In genomic region chr11:101126551-101127347, GRCh38 we compare ENCODE assay signal across 8 cellular contexts. TPM values are rescaled to one million over a fixed set of nuclear protein-coding genes. Genes with fewer than 3 reads are reported as not detected.
DNase-seq lines count a peak whose midpoint lies in the region; ATAC-seq and TF ChIP-seq lines count a peak whose summit lies in the region.

No MANE protein-coding gene starts in this region.

- no peak overlapping the region for H3K4me3 Mint-ChIP-seq in effector memory CD8-positive, alpha-beta T cell

- H3K27me3 Mint-ChIP-seq in effector memory CD8-positive, alpha-beta T cell, result peaks cover 8 to 24% of the 10 kb centered on the region in 2 donors

- TF ChIP-seq POLR2A in gastrocnemius medialis (IDR thresholded peaks at IDR 0.05), result no peak

- no peaks in the 10 kb centered on the region for H3K4me1 Mint-ChIP-seq in effector memory CD8-positive, alpha-beta T cell (ENCODE audit: low read depth in 2 of 2)

- no peaks in the 10 kb centered on the region for H3K36me3 ChIP-seq in ascending aorta
- no peaks in the 10 kb centered on the region for H3K36me3 ChIP-seq in iPS-15b (ENCODE audit: control insufficient read depth, insufficient read depth, low read length)
- no peaks in the 10 kb centered on the region for H3K36me3 ChIP-seq in gastrocnemius medialis

- peak overlapping the region; percentile 77 to 87 for H3K4me3 ChIP-seq in ascending aorta
- peak overlapping the region; percentile 60 for H3K4me3 ChIP-seq in iPS-15b (ENCODE audit: low read depth, low read length)
- H3K4me3 ChIP-seq in gastrocnemius medialis, result peak overlapping the region; percentile 47 to 59 (median 58)

- H3K27me3 ChIP-seq in ascending aorta (no peaks in the 10 kb centered on the region), iPS-15b (ENCODE audit: control insufficient read depth, insufficient read depth, low read length) (peaks cover 74% of the 10 kb centered on the region), gastrocnemius medialis (peaks cover 32 to 45% (median 35%) of the 10 kb centered on the region in 3 donors)

- ATAC-seq in gastrocnemius medialis (peak in 1 of 2 donors; percentile 15), HG02759 (IDR thresholded peaks at IDR 0.05; ENCODE audit: unreplicated experiment) (no peak)
- no peak for ATAC-seq in effector memory CD8-positive, alpha-beta T cell (replicated peaks)

- no peaks in the 10 kb centered on the region for H3K9me3 ChIP-seq in ascending aorta
- H3K9me3 ChIP-seq in iPS-15b (ENCODE audit: control insufficient read depth, insufficient read depth, low read length), result no peaks in the 10 kb centered on the region
- H3K9me3 ChIP-seq in gastrocnemius medialis, result no peaks in the 10 kb centered on the region

- DNase-seq in H4 (ENCODE audit: low spot score) (peak; percentile 19), ascending aorta (ENCODE audit: low spot score in 2 of 2) (peak in 1 of 2 donors; percentile 69), gastrocnemius medialis (no peak), cortex of kidney (lab: John Stamatoyannopoulos, UW) (no peak), dedifferentiated amniotic fluid mesenchymal stem cell (ENCODE audit: extremely low spot score) (no peak)
- DNase-seq in effector memory CD8-positive, alpha-beta T cell, result no peak

- peaks cover 7 to 9% of the 10 kb centered on the region in 2 donors for H3K9me3 Mint-ChIP-seq in effector memory CD8-positive, alpha-beta T cell

- TF ChIP-seq CTCF in ascending aorta (IDR thresholded peaks at IDR 0.05), result peak in 1 of 3 experiments; percentile 7
- no peak for TF ChIP-seq CTCF in gastrocnemius medialis (IDR thresholded peaks at IDR 0.05 in 4 of 5, conservative IDR thresholded peaks at IDR 0.05 in 1 of 5)

- H3K4me1 ChIP-seq in ascending aorta (peaks cover 5 to 11% of the 10 kb centered on the region in 2 donors), iPS-15b (ENCODE audit: control insufficient read depth, insufficient read depth, low read length) (no peaks in the 10 kb centered on the region), gastrocnemius medialis (no peaks in the 10 kb centered on the region)

- in situ Hi-C loops in gastrocnemius medialis (cut with MboI; ENCODE audit: low sequenced_read_pairs in 4 of 4), result no loop called here

- no peak overlapping the region for H3K9ac ChIP-seq in iPS-15b (ENCODE audit: low read depth, low read length)

- H3K36me3 Mint-ChIP-seq in effector memory CD8-positive, alpha-beta T cell (ENCODE audit: insufficient read depth), result peaks cover 3% of the 10 kb centered on the region

- H3K27ac ChIP-seq in ascending aorta, result peak overlapping the region; percentile 92 to 93
- peak overlapping the region; percentile 33 to 58 (median 49) for H3K27ac ChIP-seq in gastrocnemius medialis

- H3K27ac Mint-ChIP-seq in effector memory CD8-positive, alpha-beta T cell, result no peak overlapping the region

- intact Hi-C loops in ascending aorta (cut with DNase I), result loop anchor here (5.0 kb wide), 6 partner anchors 61 to 786 kb away; no protein-coding TSS in a partner anchor
- intact Hi-C loops in gastrocnemius medialis (cut with DNase I; ENCODE audit: low total_unique reads), result loop anchor here (5.0 kb wide), 1 partner anchor 61 kb away; no protein-coding TSS in a partner anchor

RNA-seq across cellular contexts. Expression of gene PGR, which starts 2.9 kb away (rescaled TPM):
- 0.10 and 1.1 TPM in 2 replicates for total RNA-seq in H4 (2014; rRNA removed; shearing (Covaris generic))
- total RNA-seq in ascending aorta, result 31.1 TPM
- total RNA-seq in gastrocnemius medialis, result 1 to 10 TPM in 3 of 4 donors, under 1 TPM in 1; 0.20 to 1.9 (median 1.4) TPM

Comparison
In these comparisons a context has a peak if more than half of its experiments do, and no peak if none do; other contexts are left out.
1. RNA of gene PGR, which starts 2.9 kb away (total RNA-seq): 31.1 TPM in ascending aorta (single experiment); 0.20 to 1.9 TPM in gastrocnemius medialis and 0.10 to 1.1 TPM in H4; every median in the first group is over 10 times any median in the second.
2. Peak in every context shown above with its lines, with median percentiles within 50 percentile points of each other: H3K4me3 ChIP-seq.